27 cellular contexts compared by ENCODE assay signal in genomic region chr4:123638834-123639233, GRCh38.
"Had no signal": no experiment of that assay in that cellular context is flagged by ENCODE, and none has a peak within 500 bp of the region (broad histone marks: within the 10 kb centered on the region; RNA-seq: fewer than 3 reads in every experiment).

No MANE protein-coding gene starts in this region.

- H3K27ac ChIP-seq: colonic mucosa, coronary artery, dorsolateral prefrontal cortex, esophagus muscularis mucosa, esophagus squamous epithelium, foreskin keratinocyte, gastrocnemius medialis, gastroesophageal sphincter, heart left ventricle, heart right ventricle had no signal

- FAIRE-seq: colon, endometrium, endothelial cell of umbilical vein, frontal cortex had no signal

- DNase-seq: colonic mucosa; cortex of kidney; dermis blood vessel endothelial cell; dorsolateral prefrontal cortex; effector CD4-positive, alpha-beta T cell; effector CD8-positive, alpha-beta T cell; effector memory CD4-positive, alpha-beta T cell; effector memory CD8-positive, alpha-beta T cell; endodermal cell; erythroblast; esophagus squamous epithelium; foreskin fibroblast; foreskin keratinocyte; foreskin melanocyte; gastrocnemius medialis; glutamatergic neuron; head of caudate nucleus; heart left ventricle; heart right ventricle had no signal

- ATAC-seq: effector memory CD8-positive, alpha-beta T cell; esophagus mucosa; foreskin keratinocyte; gastrocnemius medialis; gastroesophageal sphincter; heart left ventricle; heart right ventricle had no signal

- H3K4me3 ChIP-seq: colonic mucosa, coronary artery, dorsolateral prefrontal cortex, esophagus muscularis mucosa, esophagus squamous epithelium, gastrocnemius medialis, gastroesophageal sphincter, heart left ventricle, heart right ventricle had no signal

- H3K27me3 ChIP-seq: colonic mucosa, dorsolateral prefrontal cortex, esophagus muscularis mucosa, esophagus squamous epithelium, foreskin keratinocyte, gastrocnemius medialis, gastroesophageal sphincter, heart left ventricle, heart right ventricle had no signal

- H3K36me3 ChIP-seq: colonic mucosa, esophagus muscularis mucosa, esophagus squamous epithelium, gastrocnemius medialis, gastroesophageal sphincter, heart left ventricle, heart right ventricle had no signal

- H3K9me3 ChIP-seq: colonic mucosa, esophagus squamous epithelium, gastrocnemius medialis had no signal

- H3K4me1 ChIP-seq: colonic mucosa, esophagus squamous epithelium, foreskin keratinocyte, gastrocnemius medialis, heart left ventricle, heart right ventricle had no signal
